7 cellular contexts compared by ENCODE assay signal in the genomic region with DNA sequence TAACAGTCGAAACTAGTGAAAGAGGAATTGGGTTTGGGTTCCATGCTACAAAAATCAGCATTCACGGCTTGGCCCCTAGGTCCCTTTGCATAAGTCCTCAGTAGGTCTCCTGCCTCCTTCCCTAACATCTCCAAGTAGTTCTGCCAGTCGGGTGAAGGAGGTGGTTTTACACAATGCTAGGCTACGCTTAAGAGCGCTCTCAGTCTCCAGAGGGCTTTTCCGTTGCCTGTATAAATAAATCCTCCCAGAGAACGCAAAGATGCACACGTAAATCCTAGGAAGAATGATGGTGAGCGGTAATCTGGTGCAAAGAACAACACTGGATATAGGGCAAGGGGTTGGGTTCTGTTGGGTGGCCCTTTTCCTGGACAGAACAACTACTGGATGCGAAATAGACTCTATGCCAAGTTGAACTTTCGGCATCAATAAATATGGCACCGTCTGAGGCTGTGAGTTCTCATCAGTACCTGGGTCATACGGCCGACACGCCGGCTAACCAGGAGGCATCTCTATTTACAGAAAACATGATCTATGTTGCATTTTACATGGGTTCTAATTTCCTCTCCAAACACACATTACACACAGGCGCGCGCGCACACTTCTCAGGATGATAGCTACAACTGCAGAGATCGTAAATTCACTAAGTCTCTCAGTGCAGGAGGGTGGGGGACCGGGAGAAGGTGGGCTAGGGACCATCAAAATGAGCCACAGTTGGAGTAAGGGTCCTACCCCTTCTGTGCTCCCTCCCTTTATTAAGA. TPM values are rescaled to one million over a fixed set of nuclear protein-coding genes. Genes with fewer than 3 reads are reported as not detected.
DNase-seq lines count a peak whose midpoint lies in the region; ATAC-seq and TF ChIP-seq lines count a peak whose summit lies in the region.

No MANE protein-coding gene starts in this region.

- TF ChIP-seq POLR2A in GM18526 (IDR thresholded peaks at IDR 0.05; ENCODE audit: extremely low read depth, insufficient read length), result peak; percentile 34

- H3K36me3 Mint-ChIP-seq in activated T-cell treated with anti-CD3 and anti-CD28 coated beads, Interleukin-2, amount 50 U/mL, for 72 hours (ENCODE audit: insufficient read depth in 2 of 2), result peaks cover 17 to 23% of the 10 kb centered on the region in 2 donors
- H3K36me3 Mint-ChIP-seq in natural killer cell treated with Interleukin-12 subunit alpha and Interleukin-12 subunit beta and Interleukin-15 and Interleukin-18, amount 100 ng/mL, for 72 hours, result peaks cover 22% of the 10 kb centered on the region

- peaks cover 57% of the 10 kb centered on the region for H3K4me1 Mint-ChIP-seq in activated T-cell treated with anti-CD3 and anti-CD28 coated beads, Interleukin-2, amount 50 U/mL, for 72 hours (ENCODE audit: low read depth)
- H3K4me1 Mint-ChIP-seq in natural killer cell treated with Interleukin-12 subunit alpha and Interleukin-12 subunit beta and Interleukin-15 and Interleukin-18, amount 100 ng/mL, for 72 hours (ENCODE audit: low read depth in 2 of 2), result peaks cover 43 to 58% of the 10 kb centered on the region in 2 donors

- H3K27ac ChIP-seq in upper lobe of right lung, result peak overlapping the region; percentile 98

- ATAC-seq in activated T-cell treated with anti-CD3 and anti-CD28 coated beads, Interleukin-2, amount 50 U/mL, for 72 hours (replicated peaks in 1 of 2), result no peak
- ATAC-seq in natural killer cell treated with Interleukin-12 subunit alpha and Interleukin-12 subunit beta and Interleukin-15 and Interleukin-18, amount 100 ng/mL, for 72 hours, result no peak
- ATAC-seq in upper lobe of right lung, result peak; percentile 28

- no peaks in the 10 kb centered on the region for H3K9me3 ChIP-seq in upper lobe of right lung

- DNase-seq in NCI-H69 (lab: John Stamatoyannopoulos, UW) (peak; percentile 66), fibroblast of pulmonary artery (ENCODE audit: low read depth) (peak; percentile 65), upper lobe of right lung (peak; percentile 67), DMS153 treated with DMSO at 0.1 percent for 48 hours (lab: John Stamatoyannopoulos, UW; ENCODE audit: unreplicated experiment) (no peak)
- DNase-seq in activated T-cell treated with anti-CD3 and anti-CD28 coated beads, Interleukin-2, amount 50 U/mL, for 72 hours, result peak; percentile 39 to 46
- no peak for DNase-seq in natural killer cell treated with Interleukin-12 subunit alpha and Interleukin-12 subunit beta and Interleukin-15 and Interleukin-18, amount 100 ng/mL, for 72 hours (ENCODE audit: low spot score)

- H3K4me3 ChIP-seq in fibroblast of pulmonary artery (replicated peaks; ENCODE audit: low read depth, low read length) (peak overlapping the region; percentile 85), upper lobe of right lung (peak overlapping the region; percentile 88)

- no peaks in the 10 kb centered on the region for H3K27me3 Mint-ChIP-seq in activated T-cell treated with anti-CD3 and anti-CD28 coated beads, Interleukin-2, amount 50 U/mL, for 72 hours (ENCODE audit: low read depth)
- H3K27me3 Mint-ChIP-seq in natural killer cell treated with Interleukin-12 subunit alpha and Interleukin-12 subunit beta and Interleukin-15 and Interleukin-18, amount 100 ng/mL, for 72 hours, result no peaks in the 10 kb centered on the region

- H3K27me3 ChIP-seq in upper lobe of right lung, result no peaks in the 10 kb centered on the region

- H3K4me1 ChIP-seq in upper lobe of right lung, result peaks cover 22% of the 10 kb centered on the region

- intact Hi-C loops in upper lobe of right lung (cut with DNase I), result no loop called here

- peaks cover 5% of the 10 kb centered on the region for H3K36me3 ChIP-seq in upper lobe of right lung

- H3K4me3 Mint-ChIP-seq in activated T-cell treated with anti-CD3 and anti-CD28 coated beads, Interleukin-2, amount 50 U/mL, for 72 hours, result peak overlapping the region; percentile 86 to 99
- H3K4me3 Mint-ChIP-seq in natural killer cell treated with Interleukin-12 subunit alpha and Interleukin-12 subunit beta and Interleukin-15 and Interleukin-18, amount 100 ng/mL, for 72 hours, result peak overlapping the region; percentile 100

- peak overlapping the region; percentile 92 for H3K27ac Mint-ChIP-seq in activated T-cell treated with anti-CD3 and anti-CD28 coated beads, Interleukin-2, amount 50 U/mL, for 72 hours
- H3K27ac Mint-ChIP-seq in natural killer cell treated with Interleukin-12 subunit alpha and Interleukin-12 subunit beta and Interleukin-15 and Interleukin-18, amount 100 ng/mL, for 72 hours, result peak overlapping the region; percentile 95 to 97

- no peak for TF ChIP-seq CTCF in fibroblast of pulmonary artery (IDR thresholded peaks at IDR 0.05; ENCODE audit: low read length, missing control alignments)
- no peak for TF ChIP-seq CTCF in upper lobe of right lung (IDR thresholded peaks at IDR 0.05)

- no peaks in the 10 kb centered on the region for H3K9me3 Mint-ChIP-seq in activated T-cell treated with anti-CD3 and anti-CD28 coated beads, Interleukin-2, amount 50 U/mL, for 72 hours
- no peaks in the 10 kb centered on the region for H3K9me3 Mint-ChIP-seq in natural killer cell treated with Interleukin-12 subunit alpha and Interleukin-12 subunit beta and Interleukin-15 and Interleukin-18, amount 100 ng/mL, for 72 hours

RNA-seq across cellular contexts. Expression of a gene that starts 1.3 kb away (rescaled TPM):
- 10 to 100 TPM; 85.0 to 92.9 TPM for total RNA-seq in activated T-cell treated with anti-CD3 and anti-CD28 coated beads, Interleukin-2, amount 50 U/mL, for 72 hours
- 10 to 100 TPM; 43.0 to 59.6 TPM for total RNA-seq in natural killer cell treated with Interleukin-12 subunit alpha and Interleukin-12 subunit beta and Interleukin-15 and Interleukin-18, amount 100 ng/mL, for 72 hours
- total RNA-seq in upper lobe of right lung, result 46.1 TPM

Comparison
In these comparisons a context has a peak if more than half of its experiments do, and no peak if none do; other contexts are left out.
1. DNase-seq: peak in NCI-H69 (single experiment), activated T-cell treated with anti-CD3 and anti-CD28 coated beads, Interleukin-2, amount 50 U/mL, for 72 hours (2 of 2), fibroblast of pulmonary artery (single experiment) and upper lobe of right lung (single experiment); none in natural killer cell treated with Interleukin-12 subunit alpha and Interleukin-12 subunit beta and Interleukin-15 and Interleukin-18, amount 100 ng/mL, for 72 hours (single experiment) and DMS153 treated with DMSO at 0.1 percent for 48 hours (single experiment).